Comparison of ENCODE assay signal across 1 cellular context in the genomic region with DNA sequence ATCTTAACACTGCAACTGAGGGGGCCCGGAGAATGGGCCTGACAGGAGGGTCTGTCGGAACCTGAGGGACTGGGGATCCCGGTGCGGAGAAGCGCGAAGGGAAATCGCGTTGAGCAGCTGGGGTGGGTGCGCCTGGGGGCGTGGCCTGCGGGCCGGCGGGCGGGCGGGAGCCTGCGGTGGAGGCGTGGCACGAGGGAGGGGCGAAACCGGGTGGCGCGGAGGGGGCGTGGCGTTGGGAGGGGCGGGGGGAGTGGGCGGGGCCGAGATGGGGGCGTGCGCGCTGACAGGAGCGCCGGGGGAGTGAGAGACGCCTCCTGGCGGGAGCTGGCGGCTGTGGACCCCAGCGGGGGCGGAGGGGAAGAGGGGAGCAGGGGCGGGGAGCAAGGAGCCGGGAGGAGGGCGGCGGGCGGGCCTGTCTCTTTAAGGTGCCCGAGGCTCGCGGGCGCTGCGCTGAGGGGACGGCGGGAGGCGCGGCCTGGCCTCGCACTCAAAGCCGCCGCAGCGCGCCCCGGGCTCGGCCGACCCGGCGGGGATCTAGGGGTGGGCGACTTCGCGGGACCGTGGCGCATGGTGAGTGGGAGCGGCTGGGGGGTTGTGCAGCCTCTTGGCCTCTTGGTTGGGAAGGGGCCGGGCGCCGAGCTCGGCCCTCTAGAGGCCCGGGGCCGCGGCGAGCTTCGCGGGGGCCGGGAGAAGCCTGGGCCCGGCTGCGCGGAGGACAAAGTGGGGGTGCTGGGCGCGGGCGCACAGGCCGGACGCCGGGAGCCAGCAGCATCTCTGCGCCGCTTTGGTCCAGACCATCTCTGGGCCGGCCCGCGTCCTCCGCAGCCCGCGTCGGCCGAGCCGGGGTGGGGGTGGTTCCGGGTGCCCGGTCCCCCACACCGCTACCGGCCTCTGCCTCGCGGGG.
TF ChIP-seq lines count a peak whose summit lies in the region.

A gene (plus strand): TSS at position 423 of the 904 bp plus-strand sequence. CDS start 2,457 bp downstream, outside the sequence.

TF ChIP-seq in WTC11, 78 proteins besides CTCF, POLR2A, EP300 and RAD21 (continued from another document):
- TF ChIP-seq, protein P1, sequence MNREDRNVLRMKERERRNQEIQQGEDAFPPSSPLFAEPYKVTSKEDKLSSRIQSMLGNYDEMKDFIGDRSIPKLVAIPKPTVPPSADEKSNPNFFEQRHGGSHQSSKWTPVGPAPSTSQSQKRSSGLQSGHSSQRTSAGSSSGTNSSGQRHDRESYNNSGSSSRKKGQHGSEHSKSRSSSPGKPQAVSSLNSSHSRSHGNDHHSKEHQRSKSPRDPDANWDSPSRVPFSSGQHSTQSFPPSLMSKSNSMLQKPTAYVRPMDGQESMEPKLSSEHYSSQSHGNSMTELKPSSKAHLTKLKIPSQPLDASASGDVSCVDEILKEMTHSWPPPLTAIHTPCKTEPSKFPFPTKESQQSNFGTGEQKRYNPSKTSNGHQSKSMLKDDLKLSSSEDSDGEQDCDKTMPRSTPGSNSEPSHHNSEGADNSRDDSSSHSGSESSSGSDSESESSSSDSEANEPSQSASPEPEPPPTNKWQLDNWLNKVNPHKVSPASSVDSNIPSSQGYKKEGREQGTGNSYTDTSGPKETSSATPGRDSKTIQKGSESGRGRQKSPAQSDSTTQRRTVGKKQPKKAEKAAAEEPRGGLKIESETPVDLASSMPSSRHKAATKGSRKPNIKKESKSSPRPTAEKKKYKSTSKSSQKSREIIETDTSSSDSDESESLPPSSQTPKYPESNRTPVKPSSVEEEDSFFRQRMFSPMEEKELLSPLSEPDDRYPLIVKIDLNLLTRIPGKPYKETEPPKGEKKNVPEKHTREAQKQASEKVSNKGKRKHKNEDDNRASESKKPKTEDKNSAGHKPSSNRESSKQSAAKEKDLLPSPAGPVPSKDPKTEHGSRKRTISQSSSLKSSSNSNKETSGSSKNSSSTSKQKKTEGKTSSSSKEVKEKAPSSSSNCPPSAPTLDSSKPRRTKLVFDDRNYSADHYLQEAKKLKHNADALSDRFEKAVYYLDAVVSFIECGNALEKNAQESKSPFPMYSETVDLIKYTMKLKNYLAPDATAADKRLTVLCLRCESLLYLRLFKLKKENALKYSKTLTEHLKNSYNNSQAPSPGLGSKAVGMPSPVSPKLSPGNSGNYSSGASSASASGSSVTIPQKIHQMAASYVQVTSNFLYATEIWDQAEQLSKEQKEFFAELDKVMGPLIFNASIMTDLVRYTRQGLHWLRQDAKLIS (CRISPR knock-in tag; IDR thresholded peaks at IDR 0.05; ENCODE audit: borderline replicate concordance), result no peak
- TF ChIP-seq, protein P2, sequence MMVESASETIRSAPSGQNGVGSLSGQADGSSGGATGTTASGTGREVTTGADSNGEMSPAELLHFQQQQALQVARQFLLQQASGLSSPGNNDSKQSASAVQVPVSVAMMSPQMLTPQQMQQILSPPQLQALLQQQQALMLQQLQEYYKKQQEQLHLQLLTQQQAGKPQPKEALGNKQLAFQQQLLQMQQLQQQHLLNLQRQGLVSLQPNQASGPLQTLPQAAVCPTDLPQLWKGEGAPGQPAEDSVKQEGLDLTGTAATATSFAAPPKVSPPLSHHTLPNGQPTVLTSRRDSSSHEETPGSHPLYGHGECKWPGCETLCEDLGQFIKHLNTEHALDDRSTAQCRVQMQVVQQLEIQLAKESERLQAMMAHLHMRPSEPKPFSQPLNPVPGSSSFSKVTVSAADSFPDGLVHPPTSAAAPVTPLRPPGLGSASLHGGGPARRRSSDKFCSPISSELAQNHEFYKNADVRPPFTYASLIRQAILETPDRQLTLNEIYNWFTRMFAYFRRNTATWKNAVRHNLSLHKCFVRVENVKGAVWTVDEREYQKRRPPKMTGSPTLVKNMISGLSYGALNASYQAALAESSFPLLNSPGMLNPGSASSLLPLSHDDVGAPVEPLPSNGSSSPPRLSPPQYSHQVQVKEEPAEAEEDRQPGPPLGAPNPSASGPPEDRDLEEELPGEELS (CRISPR knock-in tag; IDR thresholded peaks at IDR 0.05), result peak; percentile 52; the same call in 1 of the 2 replicates
- TF ChIP-seq, protein P3, sequence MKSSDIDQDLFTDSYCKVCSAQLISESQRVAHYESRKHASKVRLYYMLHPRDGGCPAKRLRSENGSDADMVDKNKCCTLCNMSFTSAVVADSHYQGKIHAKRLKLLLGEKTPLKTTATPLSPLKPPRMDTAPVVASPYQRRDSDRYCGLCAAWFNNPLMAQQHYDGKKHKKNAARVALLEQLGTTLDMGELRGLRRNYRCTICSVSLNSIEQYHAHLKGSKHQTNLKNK (CRISPR knock-in tag; IDR thresholded peaks at IDR 0.05), result no peak
- TF ChIP-seq, protein P4, sequence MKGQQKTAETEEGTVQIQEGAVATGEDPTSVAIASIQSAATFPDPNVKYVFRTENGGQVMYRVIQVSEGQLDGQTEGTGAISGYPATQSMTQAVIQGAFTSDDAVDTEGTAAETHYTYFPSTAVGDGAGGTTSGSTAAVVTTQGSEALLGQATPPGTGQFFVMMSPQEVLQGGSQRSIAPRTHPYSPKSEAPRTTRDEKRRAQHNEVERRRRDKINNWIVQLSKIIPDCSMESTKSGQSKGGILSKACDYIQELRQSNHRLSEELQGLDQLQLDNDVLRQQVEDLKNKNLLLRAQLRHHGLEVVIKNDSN (CRISPR knock-in tag; IDR thresholded peaks at IDR 0.05), result peak; percentile 12; the same call in 1 of the 2 replicates
- TF ChIP-seq JAZF1 (CRISPR knock-in tag; IDR thresholded peaks at IDR 0.05) (no peak), FOXP1 (CRISPR knock-in tag; IDR thresholded peaks at IDR 0.05; ENCODE audit: borderline replicate concordance) (0 out of 2 replicates have a peak, but pooled peaks have one; percentile 37), ETV6 (CRISPR knock-in tag; IDR thresholded peaks at IDR 0.05) (0 out of 2 replicates have a peak, but pooled peaks have one; percentile 2), GRHL2 (CRISPR knock-in tag; IDR thresholded peaks at IDR 0.05; ENCODE audit: insufficient replicate concordance, severe bottlenecking) (no peak), TEAD1 (CRISPR knock-in tag; IDR thresholded peaks at IDR 0.05) (no peak), FOXK1 (CRISPR knock-in tag; IDR thresholded peaks at IDR 0.05) (peak; percentile 29)
- TF ChIP-seq, protein P5, sequence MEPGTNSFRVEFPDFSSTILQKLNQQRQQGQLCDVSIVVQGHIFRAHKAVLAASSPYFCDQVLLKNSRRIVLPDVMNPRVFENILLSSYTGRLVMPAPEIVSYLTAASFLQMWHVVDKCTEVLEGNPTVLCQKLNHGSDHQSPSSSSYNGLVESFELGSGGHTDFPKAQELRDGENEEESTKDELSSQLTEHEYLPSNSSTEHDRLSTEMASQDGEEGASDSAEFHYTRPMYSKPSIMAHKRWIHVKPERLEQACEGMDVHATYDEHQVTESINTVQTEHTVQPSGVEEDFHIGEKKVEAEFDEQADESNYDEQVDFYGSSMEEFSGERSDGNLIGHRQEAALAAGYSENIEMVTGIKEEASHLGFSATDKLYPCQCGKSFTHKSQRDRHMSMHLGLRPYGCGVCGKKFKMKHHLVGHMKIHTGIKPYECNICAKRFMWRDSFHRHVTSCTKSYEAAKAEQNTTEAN (CRISPR knock-in tag; IDR thresholded peaks at IDR 0.05), result peak; percentile 72; the same call in 1 of the 2 replicates
- TF ChIP-seq, protein P6, sequence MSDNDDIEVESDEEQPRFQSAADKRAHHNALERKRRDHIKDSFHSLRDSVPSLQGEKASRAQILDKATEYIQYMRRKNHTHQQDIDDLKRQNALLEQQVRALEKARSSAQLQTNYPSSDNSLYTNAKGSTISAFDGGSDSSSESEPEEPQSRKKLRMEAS (CRISPR knock-in tag; IDR thresholded peaks at IDR 0.05), result peak; percentile 23
- TF ChIP-seq, protein P7, sequence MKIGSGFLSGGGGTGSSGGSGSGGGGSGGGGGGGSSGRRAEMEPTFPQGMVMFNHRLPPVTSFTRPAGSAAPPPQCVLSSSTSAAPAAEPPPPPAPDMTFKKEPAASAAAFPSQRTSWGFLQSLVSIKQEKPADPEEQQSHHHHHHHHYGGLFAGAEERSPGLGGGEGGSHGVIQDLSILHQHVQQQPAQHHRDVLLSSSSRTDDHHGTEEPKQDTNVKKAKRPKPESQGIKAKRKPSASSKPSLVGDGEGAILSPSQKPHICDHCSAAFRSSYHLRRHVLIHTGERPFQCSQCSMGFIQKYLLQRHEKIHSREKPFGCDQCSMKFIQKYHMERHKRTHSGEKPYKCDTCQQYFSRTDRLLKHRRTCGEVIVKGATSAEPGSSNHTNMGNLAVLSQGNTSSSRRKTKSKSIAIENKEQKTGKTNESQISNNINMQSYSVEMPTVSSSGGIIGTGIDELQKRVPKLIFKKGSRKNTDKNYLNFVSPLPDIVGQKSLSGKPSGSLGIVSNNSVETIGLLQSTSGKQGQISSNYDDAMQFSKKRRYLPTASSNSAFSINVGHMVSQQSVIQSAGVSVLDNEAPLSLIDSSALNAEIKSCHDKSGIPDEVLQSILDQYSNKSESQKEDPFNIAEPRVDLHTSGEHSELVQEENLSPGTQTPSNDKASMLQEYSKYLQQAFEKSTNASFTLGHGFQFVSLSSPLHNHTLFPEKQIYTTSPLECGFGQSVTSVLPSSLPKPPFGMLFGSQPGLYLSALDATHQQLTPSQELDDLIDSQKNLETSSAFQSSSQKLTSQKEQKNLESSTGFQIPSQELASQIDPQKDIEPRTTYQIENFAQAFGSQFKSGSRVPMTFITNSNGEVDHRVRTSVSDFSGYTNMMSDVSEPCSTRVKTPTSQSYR (CRISPR knock-in tag; IDR thresholded peaks at IDR 0.05), result 0 out of 2 replicates have a peak, but pooled peaks have one; percentile 14
TF ChIP-seq in WTC11: peak in this region for 14.
